ENCODE assay signal across 18 cellular contexts in genomic region chr20:51258582-51259175, GRCh38.
DNase-seq lines count a peak whose midpoint lies in the region; ATAC-seq and TF ChIP-seq lines count a peak whose summit lies in the region.
"Had no signal": no experiment of that assay in that cellular context is flagged by ENCODE, and none has a peak within 500 bp of the region (broad histone marks: within the 10 kb centered on the region; RNA-seq: fewer than 3 reads in every experiment).

No MANE protein-coding gene starts in this region.

- no peaks in the 10 kb centered on the region for H3K9me3 Mint-ChIP-seq in activated CD4-positive, alpha-beta T cell treated with anti-CD3 and anti-CD28 coated beads, Interleukin-2, amount 10 ng/mL, durations not matched to agents 7 days and 5 days
- no peaks in the 10 kb centered on the region for H3K9me3 Mint-ChIP-seq in stimulated activated naive CD8-positive, alpha-beta T cell treated with anti-CD3 and anti-CD28 coated beads, Interleukin-15, amount 100 ng/mL, for 72 hours
- no peaks in the 10 kb centered on the region for H3K9me3 Mint-ChIP-seq in activated naive CD4-positive, alpha-beta T cell treated with anti-CD3 and anti-CD28 coated beads for 36 hours
- H3K9me3 Mint-ChIP-seq: activated naive CD4-positive, alpha-beta T cell treated with anti-CD3 and anti-CD28 coated beads, Interleukin-2, amount 50 U/mL, for 24 hours; CD8-positive, alpha-beta memory T cell; central memory CD8-positive, alpha-beta T cell had no signal

- intact Hi-C loops in activated naive CD4-positive, alpha-beta T cell treated with anti-CD3 and anti-CD28 coated beads for 36 hours (cut with micrococcal nuclease), result no loop called here

- DNase-seq in activated CD4-positive, alpha-beta T cell treated with anti-CD3 and anti-CD28 coated beads, Interleukin-2, amount 10 ng/mL, durations not matched to agents 7 days and 5 days, result no peak
- DNase-seq in activated CD4-positive, alpha-beta T cell treated with anti-CD3 and anti-CD28 coated beads, Interleukin-2, amount 50 U/mL, for 48 hours, result no peak
- DNase-seq in astrocyte of the spinal cord (ENCODE audit: low read depth, low spot score) (peak; percentile 11), kidney tubule cell (ENCODE audit: low spot score) (peak; percentile 52), NCI-H1092 (lab: John Stamatoyannopoulos, UW) (no peak)
- no peak for DNase-seq in stimulated activated naive CD8-positive, alpha-beta T cell treated with anti-CD3 and anti-CD28 coated beads, Interleukin-15, amount 100 ng/mL, for 72 hours
- DNase-seq in activated naive CD4-positive, alpha-beta T cell treated with anti-CD3 and anti-CD28 coated beads for 36 hours, result no peak
- DNase-seq: CD8-positive, alpha-beta memory T cell; glutamatergic neuron; Kasumi-1; left colon; naive B cell; NCI-H187 treated with DMSO at 0.1 percent for 48 hours; Peyer's patch had no signal

- H3K27ac Mint-ChIP-seq in activated CD4-positive, alpha-beta T cell treated with anti-CD3 and anti-CD28 coated beads, Interleukin-2, amount 10 ng/mL, durations not matched to agents 7 days and 5 days, result peak overlapping the region; percentile 39
- peak overlapping the region in 1 of 2 donors; percentile 24 for H3K27ac Mint-ChIP-seq in stimulated activated naive CD8-positive, alpha-beta T cell treated with anti-CD3 and anti-CD28 coated beads, Interleukin-15, amount 100 ng/mL, for 72 hours
- H3K27ac Mint-ChIP-seq in activated naive CD4-positive, alpha-beta T cell treated with anti-CD3 and anti-CD28 coated beads for 36 hours, result no peak overlapping the region
- H3K27ac Mint-ChIP-seq: activated naive CD4-positive, alpha-beta T cell treated with anti-CD3 and anti-CD28 coated beads, Interleukin-2, amount 50 U/mL, for 24 hours; CD8-positive, alpha-beta memory T cell; naive B cell had no signal

- in situ Hi-C loops in astrocyte of the spinal cord (cut with HindIII; ENCODE audit: low sequenced_read_pairs), result no loop called here

- no peak for TF ChIP-seq CTCF in astrocyte of the spinal cord (IDR thresholded peaks at IDR 0.05; ENCODE audit: low read depth, low read length)

- H3K4me3 Mint-ChIP-seq in activated CD4-positive, alpha-beta T cell treated with anti-CD3 and anti-CD28 coated beads, Interleukin-2, amount 10 ng/mL, durations not matched to agents 7 days and 5 days, result no peak overlapping the region
- no peak overlapping the region for H3K4me3 Mint-ChIP-seq in stimulated activated naive CD8-positive, alpha-beta T cell treated with anti-CD3 and anti-CD28 coated beads, Interleukin-15, amount 100 ng/mL, for 72 hours
- H3K4me3 Mint-ChIP-seq in activated naive CD4-positive, alpha-beta T cell treated with anti-CD3 and anti-CD28 coated beads for 36 hours, result no peak overlapping the region
- H3K4me3 Mint-ChIP-seq: activated naive CD4-positive, alpha-beta T cell treated with anti-CD3 and anti-CD28 coated beads, Interleukin-2, amount 50 U/mL, for 24 hours; CD8-positive, alpha-beta memory T cell; central memory CD8-positive, alpha-beta T cell had no signal

- POLR2A ChIA-PET in activated CD4-positive, alpha-beta T cell treated with anti-CD3 and anti-CD28 coated beads, Interleukin-2, amount 10 ng/mL, durations not matched to agents 7 days and 5 days (lab: Charles Lee), result no interaction called here

- H3K36me3 Mint-ChIP-seq in activated CD4-positive, alpha-beta T cell treated with anti-CD3 and anti-CD28 coated beads, Interleukin-2, amount 10 ng/mL, durations not matched to agents 7 days and 5 days (ENCODE audit: low read depth), result no peaks in the 10 kb centered on the region
- no peaks in the 10 kb centered on the region for H3K36me3 Mint-ChIP-seq in activated naive CD4-positive, alpha-beta T cell treated with anti-CD3 and anti-CD28 coated beads for 36 hours (ENCODE audit: low read depth)
- H3K36me3 Mint-ChIP-seq: activated naive CD4-positive, alpha-beta T cell treated with anti-CD3 and anti-CD28 coated beads, Interleukin-2, amount 50 U/mL, for 24 hours; CD8-positive, alpha-beta memory T cell; naive B cell had no signal

- H3K4me1 Mint-ChIP-seq in activated CD4-positive, alpha-beta T cell treated with anti-CD3 and anti-CD28 coated beads, Interleukin-2, amount 10 ng/mL, durations not matched to agents 7 days and 5 days, result no peaks in the 10 kb centered on the region
- H3K4me1 Mint-ChIP-seq in stimulated activated naive CD8-positive, alpha-beta T cell treated with anti-CD3 and anti-CD28 coated beads, Interleukin-15, amount 100 ng/mL, for 72 hours, result no peaks in the 10 kb centered on the region
- no peaks in the 10 kb centered on the region for H3K4me1 Mint-ChIP-seq in activated naive CD4-positive, alpha-beta T cell treated with anti-CD3 and anti-CD28 coated beads for 36 hours (ENCODE audit: low read depth)
- H3K4me1 Mint-ChIP-seq: activated naive CD4-positive, alpha-beta T cell treated with anti-CD3 and anti-CD28 coated beads, Interleukin-2, amount 50 U/mL, for 24 hours had no signal

- ATAC-seq in stimulated activated naive CD8-positive, alpha-beta T cell treated with anti-CD3 and anti-CD28 coated beads, Interleukin-15, amount 100 ng/mL, for 72 hours, result no peak
- no peak for ATAC-seq in GM21825 (IDR thresholded peaks at IDR 0.05; ENCODE audit: unreplicated experiment)
- ATAC-seq: left colon had no signal

- H3K27me3 Mint-ChIP-seq in activated CD4-positive, alpha-beta T cell treated with anti-CD3 and anti-CD28 coated beads, Interleukin-2, amount 10 ng/mL, durations not matched to agents 7 days and 5 days, result peaks cover 10% of the 10 kb centered on the region
- H3K27me3 Mint-ChIP-seq in stimulated activated naive CD8-positive, alpha-beta T cell treated with anti-CD3 and anti-CD28 coated beads, Interleukin-15, amount 100 ng/mL, for 72 hours, result peaks cover 37% of the 10 kb centered on the region
- H3K27me3 Mint-ChIP-seq in activated naive CD4-positive, alpha-beta T cell treated with anti-CD3 and anti-CD28 coated beads for 36 hours (ENCODE audit: low read depth), result peaks cover 11% of the 10 kb centered on the region

- CTCF ChIA-PET in activated CD4-positive, alpha-beta T cell treated with anti-CD3 and anti-CD28 coated beads, Interleukin-2, amount 10 ng/mL, durations not matched to agents 7 days and 5 days (lab: Charles Lee), result no interaction called here
- CTCF ChIA-PET in activated naive CD4-positive, alpha-beta T cell treated with anti-CD3 and anti-CD28 coated beads for 36 hours (lab: Charles Lee), result interaction anchor here (1.1 kb wide), 1 partner anchor 442 kb away, joined by 3 read pairs; no protein-coding TSS in a partner anchor

- H3K4me3 ChIP-seq in astrocyte of the spinal cord (ENCODE audit: low read depth, low read length), result no peak overlapping the region
- H3K4me3 ChIP-seq: HAP-1, Peyer's patch had no signal

Comparison
In these comparisons a context has a peak if more than half of its experiments do, and no peak if none do; other contexts are left out.
1. DNase-seq: peak in astrocyte of the spinal cord (single experiment) and kidney tubule cell (single experiment); none in activated CD4-positive, alpha-beta T cell treated with anti-CD3 and anti-CD28 coated beads, Interleukin-2, amount 10 ng/mL, durations not matched to agents 7 days and 5 days (single experiment), activated CD4-positive, alpha-beta T cell treated with anti-CD3 and anti-CD28 coated beads, Interleukin-2, amount 50 U/mL, for 48 hours (0 of 2), stimulated activated naive CD8-positive, alpha-beta T cell treated with anti-CD3 and anti-CD28 coated beads, Interleukin-15, amount 100 ng/mL, for 72 hours (0 of 2), activated naive CD4-positive, alpha-beta T cell treated with anti-CD3 and anti-CD28 coated beads for 36 hours (single experiment) and NCI-H1092 (single experiment).